9 cellular contexts compared by ENCODE assay signal in genomic region chr17:54992797-54993639, GRCh38. TPM values are rescaled to one million over a fixed set of nuclear protein-coding genes. Genes with fewer than 3 reads are reported as not detected.
DNase-seq lines count a peak whose midpoint lies in the region; ATAC-seq and TF ChIP-seq lines count a peak whose summit lies in the region.
"Had no signal": no experiment of that assay in that cellular context is flagged by ENCODE, and none has a peak within 500 bp of the region (broad histone marks: within the 10 kb centered on the region; RNA-seq: fewer than 3 reads in every experiment).

No MANE protein-coding gene starts in this region.

- H3K36me3 ChIP-seq in vagina, result no peaks in the 10 kb centered on the region

- H3K27ac ChIP-seq in vagina, result no peak overlapping the region
- H3K27ac ChIP-seq: epithelial cell of prostate had no signal

- DNase-seq in AG08395 (ENCODE audit: low spot score) (peak; percentile 41), HT-29 (ENCODE audit: low spot score) (peak; percentile 66), NCI-H748 (lab: John Stamatoyannopoulos, UW; ENCODE audit: unreplicated experiment) (peak; percentile 61), T47D (ENCODE audit: low read depth in 1 of 2, low spot score in 1 of 2) (peak; percentile 29 to 75), left colon (no peak), vagina (ENCODE audit: extremely low spot score in 2 of 2) (no peak)

- in situ Hi-C loops in T47D (cut with HindIII; ENCODE audit: low pct_unique_long_range_greater_than_20kb, low sequenced_read_pairs), result no loop called here

- H3K27me3 ChIP-seq in vagina, result no peaks in the 10 kb centered on the region

- no peaks in the 10 kb centered on the region for H3K4me1 ChIP-seq in vagina

- H3K4me3 ChIP-seq in GM12875 (ENCODE audit: low read depth, low read length) (no peak overlapping the region), vagina (no peak overlapping the region)

- no peaks in the 10 kb centered on the region for H3K9me3 ChIP-seq in vagina

- peak; percentile 72 for ATAC-seq in left colon
- no peak for ATAC-seq in HG03469 (IDR thresholded peaks at IDR 0.05; ENCODE audit: unreplicated experiment)

- TF ChIP-seq POLR2A in vagina (IDR thresholded peaks at IDR 0.05), result no peak

- intact Hi-C loops in left colon (cut with DNase I, micrococcal nuclease) (loop anchor here in 1 of 2 donors (5.0 to 10.0 kb wide), 3 partner anchors 242 to 354 kb away; no protein-coding TSS in a partner anchor), vagina (cut with DNase I) (loop anchor here (5.0 to 10.0 kb wide), 2 partner anchors 352 to 519 kb away; partner anchors contain the start of gene SMIM36)

- TF ChIP-seq CTCF in GM12875 (IDR thresholded peaks at IDR 0.05; ENCODE audit: borderline replicate concordance, insufficient read depth, low read depth, low read length) (peak; percentile 29; the same call in 1 of the 2 replicates), vagina (IDR thresholded peaks at IDR 0.05) (peak in 2 of 3 experiments; percentile 47 to 57)

RNA-seq across cellular contexts. Expression of gene STXBP4, which starts 24.5 kb away (rescaled TPM):
- 3.4 and 4.1 TPM in 2 replicates for total RNA-seq in HT-29 (2014; rRNA removed; shearing (Covaris generic))
- 1 to 10 TPM; 5.2 to 6.9 TPM for total RNA-seq in left colon
- 9.6 TPM for total RNA-seq in vagina

RNA-seq across cellular contexts. Expression of gene COX11, which starts 24.6 kb away (rescaled TPM):
- total RNA-seq in HT-29 (2014; rRNA removed; shearing (Covaris generic)), result 142 and 148 TPM in 2 replicates
- total RNA-seq in left colon (10 to 100 TPM; 43.6 to 65.7 TPM), vagina (44.0 TPM)

Comparison
In these comparisons a context has a peak if more than half of its experiments do, and no peak if none do; other contexts are left out.
1. DNase-seq: peak in AG08395 (single experiment), HT-29 (single experiment), NCI-H748 (single experiment) and T47D (2 of 2); none in left colon (0 of 2) and vagina (0 of 2).